In the genomic region with DNA sequence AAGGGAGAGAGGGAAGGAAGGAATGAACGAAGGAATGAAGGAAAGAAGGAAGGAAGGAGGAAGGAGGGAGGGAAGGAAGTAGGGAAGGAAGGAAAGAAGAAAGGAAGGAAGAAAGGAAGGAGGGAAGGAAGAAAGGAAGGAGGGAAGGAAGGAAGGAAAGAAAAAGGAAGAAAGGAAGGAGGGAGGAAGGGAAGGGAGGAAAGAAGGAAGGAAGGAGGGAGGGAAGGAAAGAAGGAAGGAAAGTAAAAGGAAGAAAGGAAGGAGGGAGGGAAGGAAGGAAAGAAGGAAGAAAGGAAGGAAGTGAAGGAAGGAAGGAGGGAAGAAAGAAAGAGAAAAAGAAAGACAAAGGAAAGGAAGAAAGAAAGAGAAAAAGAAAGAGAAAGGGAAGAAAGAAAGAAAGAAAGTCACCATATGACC, we compare ENCODE assay signal across 24 cellular contexts.
DNase-seq lines count a peak whose midpoint lies in the region; ATAC-seq, FAIRE-seq and TF ChIP-seq lines count a peak whose summit lies in the region.
"Had no signal": no experiment of that assay in that cellular context is flagged by ENCODE, and none has a peak within 500 bp of the region (broad histone marks: within the 10 kb centered on the region; RNA-seq: fewer than 3 reads in every experiment).

No MANE protein-coding gene starts in this region.

- H3K27ac ChIP-seq in HepG2 (ENCODE audit: extremely low read length, insufficient read depth, low read length), result no peak overlapping the region
- no peak overlapping the region for H3K27ac ChIP-seq in right lobe of liver
- H3K27ac ChIP-seq in K562 (ENCODE audit: extremely low read depth, low read depth, low read length), result no peak overlapping the region
- H3K27ac ChIP-seq: 22Rv1; A549; BLaER1 treated with 17β-estradiol and CSF1 and Interleukin-3, amounts not matched to agents 10 nM and 100 nM; C4-2B had no signal

- CTCF ChIA-PET in HepG2 (lab: Yijun Ruan, JAX; ENCODE audit: low intra/inter-chr PET ratio, low total read pairs), result no interaction called here
- CTCF ChIA-PET in WTC11 (lab: Charles Lee), result no interaction called here
- CTCF ChIA-PET in K562 (lab: Yijun Ruan, JAX; ENCODE audit: low intra/inter-chr PET ratio), result no interaction called here

- H3K4me3 Mint-ChIP-seq in WTC11, result no peak overlapping the region
- H3K4me3 Mint-ChIP-seq: B cell; CD4-positive, alpha-beta T cell; CD8-positive, alpha-beta memory T cell had no signal

- no peak overlapping the region for H3K4me3 ChIP-seq in HepG2 (replicated peaks in 1 of 3; ENCODE audit: insufficient read depth in 1 of 3, low read depth in 2 of 3, low read length in 3 of 3)
- H3K4me3 ChIP-seq in right lobe of liver, result no peak overlapping the region
- H3K4me3 ChIP-seq in K562, result no peak overlapping the region
- H3K4me3 ChIP-seq: A549; BLaER1 treated with 17β-estradiol and CSF1 and Interleukin-3, amounts not matched to agents 10 nM and 100 nM had no signal

- BruUV-seq in HepG2 (replicated peaks; lab: Mats Ljungman, UMichigan) (no TSS peak), K562 (replicated peaks; lab: Mats Ljungman, UMichigan) (no TSS peak)

- H3K4me1 ChIP-seq in HepG2 (ENCODE audit: insufficient read depth, low read length), result no peaks in the 10 kb centered on the region
- no peaks in the 10 kb centered on the region for H3K4me1 ChIP-seq in right lobe of liver
- H3K4me1 ChIP-seq in K562 (replicated peaks in 1 of 2; ENCODE audit: control insufficient read depth in 2 of 2, insufficient read depth in 2 of 2, low read length in 2 of 2), result no peaks in the 10 kb centered on the region
- H3K4me1 ChIP-seq: A549; BLaER1 treated with 17β-estradiol and CSF1 and Interleukin-3, amounts not matched to agents 10 nM and 100 nM had no signal

- H3K36me3 ChIP-seq in HepG2 (replicated peaks in 1 of 2; ENCODE audit: control insufficient read depth in 1 of 2, insufficient read depth in 2 of 2, low read length in 2 of 2), result no peaks in the 10 kb centered on the region
- no peaks in the 10 kb centered on the region for H3K36me3 ChIP-seq in right lobe of liver
- H3K36me3 ChIP-seq in K562 (ENCODE audit: control insufficient read depth, insufficient read depth, low read length), result no peaks in the 10 kb centered on the region
- H3K36me3 ChIP-seq: BLaER1 treated with 17β-estradiol and CSF1 and Interleukin-3, amounts not matched to agents 10 nM and 100 nM had no signal

- H3K9me1 ChIP-seq in K562 (ENCODE audit: control insufficient read depth, insufficient read depth, low read length), result no peaks in the 10 kb centered on the region

- in situ Hi-C loops in HepG2 (cut with HindIII; ENCODE audit: extremely low pct_ligation_motif_present, low pct_unique_long_range_greater_than_20kb) (no loop called here), K562 (cut with MboI) (no loop called here)

- no peaks in the 10 kb centered on the region for H4K20me1 ChIP-seq in HepG2 (ENCODE audit: insufficient read depth, low read length)
- H4K20me1 ChIP-seq in K562 (replicated peaks; ENCODE audit: control insufficient read depth, insufficient read depth, low read length), result no peaks in the 10 kb centered on the region
- H4K20me1 ChIP-seq: BLaER1 treated with 17β-estradiol and CSF1 and Interleukin-3, amounts not matched to agents 10 nM and 100 nM had no signal

- DNase-seq in HepG2 (ENCODE audit: low spot score) (no peak), right lobe of liver (no peak), WTC11 (ENCODE audit: low spot score) (no peak), K562 (ENCODE audit: extremely low read depth in 1 of 4, low spot score in 3 of 4) (no peak), NOMO-1 treated with DMSO at 0.1 percent for 48 hours (lab: John Stamatoyannopoulos, UW; ENCODE audit: unreplicated experiment) (no peak), cerebellar nuclear complex (lab: John Stamatoyannopoulos, UW) (no peak)
- DNase-seq: AML-193; CD4-positive, alpha-beta T cell; CD8-positive, alpha-beta memory T cell; COR-L47; DMS 273 treated with DMSO at 0.1 percent for 48 hours; DMS153; DMS53; DMS79; DND-41; EL; GDM1 had no signal

- peaks cover 15% of the 10 kb centered on the region for H3K4me1 Mint-ChIP-seq in WTC11
- H3K4me1 Mint-ChIP-seq: B cell; CD8-positive, alpha-beta memory T cell had no signal

- intact Hi-C loops in HepG2 (cut with micrococcal nuclease; ENCODE audit: unreplicated experiment) (no loop called here), right lobe of liver (cut with DNase I) (no loop called here), K562 (cut with micrococcal nuclease) (no loop called here)

- no peak for TF ChIP-seq POLR2A in HepG2 (IDR thresholded peaks at IDR 0.05; ENCODE audit: insufficient read depth in 1 of 2, low read depth in 2 of 2, low read length in 2 of 2)
- no peak for TF ChIP-seq POLR2A in right lobe of liver (IDR thresholded peaks at IDR 0.05)
- TF ChIP-seq POLR2A in K562 (conservative IDR thresholded peaks at IDR 0.05), result no peak

- TF ChIP-seq EP300 in HepG2 (IDR thresholded peaks at IDR 0.05; ENCODE audit: low read depth in 2 of 2, low read length in 2 of 2), result no peak
- TF ChIP-seq EP300 in HepG2 (CRISPR knock-in tag; IDR thresholded peaks at IDR 0.05; ENCODE audit: borderline replicate concordance), result no peak
- TF ChIP-seq EP300 in K562 (IDR thresholded peaks at IDR 0.05; ENCODE audit: low read length), result no peak

- 0% methylated on average over 1 of the region's 1 CpG for WGBS in HepG2 (ENCODE audit: low lambda C conversion rate)
- 17% methylated on average over 1 of the region's 1 CpG for WGBS in right lobe of liver (ENCODE audit: insufficient coverage, low coverage, low lambda C conversion rate, missing lambda C conversion rate)
- WGBS in K562 (ENCODE audit: insufficient coverage, low coverage, missing lambda C conversion rate), result 9% methylated on average over 1 of the region's 1 CpG

- no peak overlapping the region for H3K27ac Mint-ChIP-seq in WTC11
- H3K27ac Mint-ChIP-seq: B cell; CD4-positive, alpha-beta T cell; CD8-positive, alpha-beta memory T cell had no signal

- no peak for TF ChIP-seq CTCF in HepG2 (CRISPR knock-in tag; IDR thresholded peaks at IDR 0.05)
- TF ChIP-seq CTCF in right lobe of liver (IDR thresholded peaks at IDR 0.05), result no peak
- TF ChIP-seq CTCF in WTC11 (IDR thresholded peaks at IDR 0.05), result no peak
- TF ChIP-seq CTCF in K562 (IDR thresholded peaks at IDR 0.05 in 2 of 3, conservative IDR thresholded peaks at IDR 0.05 in 1 of 3; ENCODE audit: insufficient read depth in 2 of 3, low read depth in 1 of 3, low read length in 3 of 3), result no peak

- H3K9me3 ChIP-seq in HepG2 (ENCODE audit: low read length), result peaks cover 28% of the 10 kb centered on the region
- no peaks in the 10 kb centered on the region for H3K9me3 ChIP-seq in right lobe of liver
- H3K9me3 ChIP-seq in K562 (replicated peaks; ENCODE audit: control insufficient read depth, insufficient read depth, low read depth, low read length), result no peaks in the 10 kb centered on the region
- H3K9me3 ChIP-seq: A549; BLaER1 treated with 17β-estradiol and CSF1 and Interleukin-3, amounts not matched to agents 10 nM and 100 nM had no signal

- H3K9ac ChIP-seq in HepG2 (ENCODE audit: insufficient read depth, low read depth, low read length), result no peak overlapping the region
- H3K9ac ChIP-seq in K562 (ENCODE audit: insufficient read depth in 1 of 2, low read depth in 2 of 2, low read length in 2 of 2), result no peak overlapping the region
- H3K9ac ChIP-seq: BLaER1 treated with 17β-estradiol and CSF1 and Interleukin-3, amounts not matched to agents 10 nM and 100 nM had no signal

- FAIRE-seq in HepG2 (lab: Jason Lieb, UNC) (no peak), K562 (lab: Jason Lieb, UNC) (no peak)
- FAIRE-seq: A549, GM12891, GM19239 had no signal

- H3K4me2 ChIP-seq in HepG2 (ENCODE audit: low read depth, low read length) (no peak overlapping the region), K562 (ENCODE audit: insufficient read depth, low read length) (no peak overlapping the region)
- H3K4me2 ChIP-seq: A549; BLaER1 treated with 17β-estradiol and CSF1 and Interleukin-3, amounts not matched to agents 10 nM and 100 nM had no signal

- POLR2A ChIA-PET in HepG2 (lab: Yijun Ruan, JAX) (no interaction called here), WTC11 (lab: Charles Lee) (no interaction called here), K562 (lab: Yijun Ruan, JAX) (no interaction called here)

- no peak overlapping the region for H2AFZ ChIP-seq in HepG2 (ENCODE audit: low read length)
- H2AFZ ChIP-seq in K562 (ENCODE audit: low read depth, low read length), result no peak overlapping the region

- H3K36me3 Mint-ChIP-seq in WTC11, result peaks cover 13% of the 10 kb centered on the region
- H3K36me3 Mint-ChIP-seq: CD8-positive, alpha-beta memory T cell had no signal

- no peaks in the 10 kb centered on the region for H3K79me2 ChIP-seq in HepG2 (ENCODE audit: insufficient read depth, low read length)
- no peaks in the 10 kb centered on the region for H3K79me2 ChIP-seq in K562 (ENCODE audit: control insufficient read depth, insufficient read depth, low read length)

- no peak for TF ChIP-seq RAD21 in HepG2 (CRISPR knock-in tag; IDR thresholded peaks at IDR 0.05)
- no peak for TF ChIP-seq RAD21 in K562 (CRISPR knock-in tag; conservative IDR thresholded peaks at IDR 0.05 in 1 of 2, IDR thresholded peaks at IDR 0.05 in 1 of 2)

- no peak for ATAC-seq in HepG2
- ATAC-seq in right lobe of liver, result no peak
- ATAC-seq in WTC11, result no peak
- ATAC-seq in K562, result no peak
- ATAC-seq: A549 had no signal

- peaks cover 26% of the 10 kb centered on the region for H3K9me3 Mint-ChIP-seq in WTC11

- H3K27me3 ChIP-seq in HepG2 (ENCODE audit: control insufficient read depth in 1 of 2, insufficient read depth in 2 of 2, low read length in 2 of 2) (no peaks in the 10 kb centered on the region), right lobe of liver (no peaks in the 10 kb centered on the region), K562 (ENCODE audit: control insufficient read depth in 2 of 2, insufficient read depth in 2 of 2, low read length in 2 of 2) (peaks cover 0 to 4% of the 10 kb centered on the region in 2 experiments; a peak in 1 of 5 replicates)
- H3K27me3 ChIP-seq: BLaER1 treated with 17β-estradiol and CSF1 and Interleukin-3, amounts not matched to agents 10 nM and 100 nM had no signal

- peaks cover 8% of the 10 kb centered on the region for H3K27me3 Mint-ChIP-seq in WTC11 (ENCODE audit: low read depth)
- H3K27me3 Mint-ChIP-seq: B cell; CD4-positive, alpha-beta T cell had no signal

TF ChIP-seq in HepG2, 621 proteins besides CTCF, POLR2A, EP300 and RAD21 (continues in another document):
- TF ChIP-seq NCOA1 (CRISPR knock-in tag; IDR thresholded peaks at IDR 0.05) (no peak), FOXP1 (IDR thresholded peaks at IDR 0.05) (peak; percentile 66; the same call in 1 of the 2 replicates), FOXP1 (CRISPR knock-in tag; IDR thresholded peaks at IDR 0.05) (no peak), KLF16 (CRISPR knock-in tag; IDR thresholded peaks at IDR 0.05) (no peak)

TF ChIP-seq in WTC11, 78 proteins besides CTCF, POLR2A, EP300 and RAD21 (continues in another document):
- no peak for TF ChIP-seq CREB1 (CRISPR knock-in tag; IDR thresholded peaks at IDR 0.05)
- no peak for TF ChIP-seq ZNF416 (CRISPR knock-in tag; IDR thresholded peaks at IDR 0.05)
